ENCODE assay signal across 24 cellular contexts in genomic region chr1:58524353-58524945, GRCh38. TPM values are rescaled to one million over a fixed set of nuclear protein-coding genes. Genes with fewer than 3 reads are reported as not detected.
A peak's percentile ranks its signal among the peaks of the same experiment; 100 is the strongest.
DNase-seq lines count a peak whose midpoint lies in the region; ATAC-seq, FAIRE-seq and TF ChIP-seq lines count a peak whose summit lies in the region.
"Had no signal": no experiment of that assay in that cellular context is flagged by ENCODE, and none has a peak within 500 bp of the region (broad histone marks: within the 10 kb centered on the region; RNA-seq: fewer than 3 reads in every experiment).

No MANE protein-coding gene starts in this region.

- intact Hi-C loops in GM12878 (cut with micrococcal nuclease; ENCODE audit: unreplicated experiment), result no loop called here

- 34% methylated on average over 3 of the region's 3 CpGs for WGBS in GM12878 (ENCODE audit: insufficient coverage, insufficient replicate concordance, low lambda C conversion rate, missing lambda C conversion rate)

- TF ChIP-seq EP300 in GM12878 (IDR thresholded peaks at IDR 0.05; ENCODE audit: borderline replicate concordance in 1 of 2, control insufficient read depth in 1 of 2, low read depth in 2 of 2, low read length in 2 of 2), result no peak

- no peak for TF ChIP-seq POLR2A in NB4 (IDR thresholded peaks at IDR 0.05; ENCODE audit: extremely low read depth, insufficient read length)
- TF ChIP-seq POLR2A in GM12878 (IDR thresholded peaks at IDR 0.05; ENCODE audit: low read depth, low read length), result no peak

- no peak overlapping the region for H3K4me2 ChIP-seq in GM12878 (ENCODE audit: control insufficient read depth, insufficient read depth)
- H3K4me2 ChIP-seq: KMS-11 had no signal

- DNase-seq in activated naive CD4-positive, alpha-beta T cell treated with anti-CD3 and anti-CD28 coated beads, Interleukin-2, amount 50 U/mL, for 72 hours (ENCODE audit: low spot score in 2 of 2), result no peak
- DNase-seq in activated naive CD4-positive, alpha-beta T cell treated with anti-CD3 and anti-CD28 coated beads, Interleukin-2, amount 50 U/mL, for 16 hours, result no peak
- DNase-seq in NB4 (ENCODE audit: low read depth), result peak; percentile 77
- DNase-seq in GM12878 (ENCODE audit: low read depth, low spot score), result no peak
- no peak for DNase-seq in stimulated activated CD4-positive, alpha-beta T cell treated with anti-CD3 and anti-CD28 coated beads, Interleukin-2, amount 100 ng/mL, for 48 hours
- DNase-seq in CD8-positive, alpha-beta memory T cell, result no peak
- DNase-seq in SKM-1 treated with dmso at 0.1 percent for 144 hours (lab: John Stamatoyannopoulos, UW; ENCODE audit: unreplicated experiment), result no peak
- DNase-seq in NCI-H748 (lab: John Stamatoyannopoulos, UW; ENCODE audit: unreplicated experiment), result no peak
- DNase-seq: ACHN; adrenal gland; DND-41; dorsolateral prefrontal cortex; H7; heart left ventricle; immature natural killer cell; NCI-H748 treated with DMSO at 0.1 percent for 48 hours; nucleus accumbens; Peyer's patch; stimulated activated naive CD4-positive, alpha-beta T cell; trophoblast cell had no signal

- no peak overlapping the region for H2AFZ ChIP-seq in GM12878 (ENCODE audit: control insufficient read depth, low read depth, low read length)

- H3K79me2 ChIP-seq in GM12878 (ENCODE audit: control insufficient read depth, insufficient read depth, low read length), result no peaks in the 10 kb centered on the region

- in situ Hi-C loops in GM12878 (cut with MboI), result no loop called here

- H3K27me3 ChIP-seq in GM12878 (replicated peaks in 1 of 2; ENCODE audit: control insufficient read depth in 2 of 2, insufficient read depth in 2 of 2, low read length in 1 of 2), result no peaks in the 10 kb centered on the region
- no peaks in the 10 kb centered on the region for H3K27me3 ChIP-seq in CD8-positive, alpha-beta memory T cell (ENCODE audit: insufficient read depth, low read length, poor library complexity, severe bottlenecking)
- H3K27me3 ChIP-seq: adrenal gland, dorsolateral prefrontal cortex, heart left ventricle, Peyer's patch, right atrium auricular region had no signal

- POLR2A ChIA-PET in GM12878 (lab: Charles Lee), result no interaction called here
- POLR2A ChIA-PET in CD8-positive, alpha-beta memory T cell (lab: Charles Lee), result no interaction called here

- no peaks in the 10 kb centered on the region for H3K9me3 Mint-ChIP-seq in activated naive CD4-positive, alpha-beta T cell treated with anti-CD3 and anti-CD28 coated beads, Interleukin-2, amount 50 U/mL, for 72 hours
- H3K9me3 Mint-ChIP-seq in CD8-positive, alpha-beta memory T cell, result no peaks in the 10 kb centered on the region
- H3K9me3 Mint-ChIP-seq: activated T-helper 1 cell treated with anti-CD3 and anti-CD28 coated beads, Interleukin-12 subunit alpha, Interleukin-12 subunit beta, Interleukin-2, Interleukin-4 antibody, amounts not matched to agents 30 ng/mL and 10 ng/mL and 1 ng/mL, durations not matched to agents 14 hours and 24 hours and 36 hours; immature natural killer cell had no signal

- no peaks in the 10 kb centered on the region for H3K27me3 Mint-ChIP-seq in CD8-positive, alpha-beta memory T cell

- H3K36me3 Mint-ChIP-seq in activated naive CD4-positive, alpha-beta T cell treated with anti-CD3 and anti-CD28 coated beads, Interleukin-2, amount 50 U/mL, for 72 hours, result no peaks in the 10 kb centered on the region
- peaks cover 8 to 62% (median 12%) of the 10 kb centered on the region in 3 donors for H3K36me3 Mint-ChIP-seq in CD8-positive, alpha-beta memory T cell

- RAD21 ChIA-PET in GM12878 (lab: Charles Lee; ENCODE audit: unreplicated experiment), result interaction anchor here (0.8 to 1.2 kb wide), 2 partner anchors 22 to 128 kb away, joined by 3 to 4 read pairs; partner anchors contain the start of gene OMA1

- FAIRE-seq in GM12878 (lab: Jason Lieb, UNC), result no peak

- H3K36me3 ChIP-seq in GM12878 (ENCODE audit: control insufficient read depth in 2 of 2, insufficient read depth in 2 of 2, low read length in 1 of 2), result peaks cover 0 to 5% of the 10 kb centered on the region in 2 experiments; a peak in 1 of 4 replicates
- no peaks in the 10 kb centered on the region for H3K36me3 ChIP-seq in CD8-positive, alpha-beta memory T cell (ENCODE audit: insufficient read depth, low read length)
- H3K36me3 ChIP-seq: adrenal gland, Peyer's patch, right atrium auricular region had no signal

- no peak for TF ChIP-seq RAD21 in GM12878 (IDR thresholded peaks at IDR 0.05; ENCODE audit: insufficient read depth, low read depth, low read length)

- H3K4me1 ChIP-seq in GM12878 (ENCODE audit: control insufficient read depth, insufficient read depth, low read length), result no peaks in the 10 kb centered on the region
- H3K4me1 ChIP-seq in CD8-positive, alpha-beta memory T cell (ENCODE audit: insufficient read depth, low read length), result no peaks in the 10 kb centered on the region
- H3K4me1 ChIP-seq: adrenal gland, Peyer's patch, right atrium auricular region had no signal

- no peaks in the 10 kb centered on the region for H4K20me1 ChIP-seq in GM12878 (ENCODE audit: control insufficient read depth, insufficient read depth)

- ATAC-seq in activated naive CD4-positive, alpha-beta T cell treated with anti-CD3 and anti-CD28 coated beads, Interleukin-2, amount 50 U/mL, for 72 hours, result peak; percentile 44 to 98
- no peak for ATAC-seq in GM12878
- ATAC-seq: heart left ventricle had no signal

- H3K9me3 ChIP-seq in GM12878 (replicated peaks; ENCODE audit: control insufficient read depth, insufficient read depth, low read length), result no peaks in the 10 kb centered on the region
- no peaks in the 10 kb centered on the region for H3K9me3 ChIP-seq in CD8-positive, alpha-beta memory T cell (ENCODE audit: low read length)
- H3K9me3 ChIP-seq: adrenal gland, heart left ventricle, Peyer's patch, right atrium auricular region had no signal

- CTCF ChIA-PET in GM12878 (lab: Yijun Ruan, JAX), result interaction anchor here (1.0 to 4.4 kb wide), 4 partner anchors 8 to 291 kb away, joined by 3 to 39 read pairs (median 11); no protein-coding TSS in a partner anchor
- CTCF ChIA-PET in CD8-positive, alpha-beta memory T cell (lab: Charles Lee), result interaction anchor here (2.0 kb wide), 1 partner anchor 9 kb away, joined by 8 read pairs; no protein-coding TSS in a partner anchor

- H3K4me3 ChIP-seq in NB4 (ENCODE audit: low read depth, low read length) (no peak overlapping the region), GM12878 (no peak overlapping the region)
- H3K4me3 ChIP-seq in CD8-positive, alpha-beta memory T cell (ENCODE audit: low read length), result no peak overlapping the region
- H3K4me3 ChIP-seq: adrenal gland, dorsolateral prefrontal cortex, heart left ventricle, Peyer's patch, right atrium auricular region had no signal

- no peak overlapping the region for H3K9ac ChIP-seq in GM12878 (ENCODE audit: control insufficient read depth, insufficient read depth, low read length)
- H3K9ac ChIP-seq: KMS-11 had no signal

- peaks cover 5 to 7% (median 6%) of the 10 kb centered on the region in 3 donors for H3K4me1 Mint-ChIP-seq in CD8-positive, alpha-beta memory T cell
- H3K4me1 Mint-ChIP-seq: immature natural killer cell had no signal

- no TSS peak for BruUV-seq in GM12878 (replicated peaks; lab: Mats Ljungman, UMichigan)

- H3K27ac Mint-ChIP-seq in activated naive CD4-positive, alpha-beta T cell treated with anti-CD3 and anti-CD28 coated beads, Interleukin-2, amount 50 U/mL, for 72 hours, result no peak overlapping the region
- no peak overlapping the region for H3K27ac Mint-ChIP-seq in CD8-positive, alpha-beta memory T cell
- H3K27ac Mint-ChIP-seq: activated T-helper 1 cell treated with anti-CD3 and anti-CD28 coated beads, Interleukin-12 subunit alpha, Interleukin-12 subunit beta, Interleukin-2, Interleukin-4 antibody, amounts not matched to agents 30 ng/mL and 10 ng/mL and 1 ng/mL, durations not matched to agents 14 hours and 24 hours and 36 hours; immature natural killer cell had no signal

- H3K27ac ChIP-seq in GM12878 (ENCODE audit: control insufficient read depth, insufficient read depth), result no peak overlapping the region
- H3K27ac ChIP-seq in CD8-positive, alpha-beta memory T cell (ENCODE audit: low read depth, low read length), result no peak overlapping the region
- H3K27ac ChIP-seq: adrenal gland, dorsolateral prefrontal cortex, epithelial cell of prostate, heart left ventricle, KMS-11, Peyer's patch, right atrium auricular region had no signal

- TF ChIP-seq CTCF in NB4 (IDR thresholded peaks at IDR 0.05; ENCODE audit: low read depth, low read length) (no peak), GM12878 (IDR thresholded peaks at IDR 0.05 in 2 of 3, conservative IDR thresholded peaks at IDR 0.05 in 1 of 3; ENCODE audit: control insufficient read depth in 2 of 3, extremely low read depth in 1 of 3, insufficient read depth in 1 of 3, low read depth in 3 of 3, low read length in 3 of 3) (no peak)

- SMC1A ChIA-PET in GM12878 (lab: Charles Lee; ENCODE audit: uncharacterized antibody, unreplicated experiment), result interaction anchor here (0.7 to 5.5 kb wide), 5 partner anchors 8 to 1174 kb away, joined by 3 to 41 read pairs (median 3); no protein-coding TSS in a partner anchor

- H3K4me3 Mint-ChIP-seq in CD8-positive, alpha-beta memory T cell, result no peak overlapping the region
- H3K4me3 Mint-ChIP-seq: activated T-helper 1 cell treated with anti-CD3 and anti-CD28 coated beads, Interleukin-12 subunit alpha, Interleukin-12 subunit beta, Interleukin-2, Interleukin-4 antibody, amounts not matched to agents 30 ng/mL and 10 ng/mL and 1 ng/mL, durations not matched to agents 14 hours and 24 hours and 36 hours; immature natural killer cell had no signal

RNA-seq across cellular contexts. Expression of gene OMA1, which starts 22.1 kb away (rescaled TPM):
- 10 to 100 TPM in 1 of 2 donors, 1 to 10 TPM in 1; 4.0 to 12.3 TPM for total RNA-seq in activated naive CD4-positive, alpha-beta T cell treated with anti-CD3 and anti-CD28 coated beads, Interleukin-2, amount 50 U/mL, for 72 hours
- total RNA-seq in GM12878 (2013; cell fraction: nucleolus; rRNA removed), result 76.2 and 82.9 TPM in 2 replicates
- total RNA-seq in GM12878 (2014; rRNA removed) (28.7 and 43.3 TPM in 2 replicates), GM12878 (2014; rRNA removed; fragmentation: Illumina TruSeq; extraction: Trizol) (57.8 and 67.1 TPM in 2 replicates), GM12878 (2021) (23.6 and 26.4 TPM in 2 replicates)
- 11.9 TPM for polyA plus RNA-seq in GM12878 (2011; ENCODE audit: low read depth)
- polyA plus RNA-seq in GM12878 (2011; rRNA removed) (38.5 and 59.4 TPM in 2 replicates), GM12878 (2014; fragmentation: Illumina TruSeq; extraction: Trizol) (45.9 and 59.9 TPM in 2 replicates), GM12878 (2014; fragmentation: Nextera tagmentation; extraction: Ambion mirVana) (10 to 100 TPM; 48.3 to 53.4 TPM), GM12878 (2014; rRNA removed) (28.4 and 39.0 TPM in 2 replicates), GM12878 (2016; fragmentation: Nextera tagmentation; extraction: Ambion mirVana) (10 to 100 TPM; 58.8 to 60.5 TPM)
- polyA plus RNA-seq in GM12878 (2011; cell fraction: cytosol; rRNA removed), result 12.1 and 13.6 TPM in 2 replicates
- 24.0 and 31.2 TPM in 2 replicates for polyA plus RNA-seq in GM12878 (2011; cell fraction: nucleus; rRNA removed)
- 21.7 and 22.8 TPM in 2 replicates for polyA plus RNA-seq in GM12878 (2012)
- 25.3 and 28.1 TPM in 2 replicates for polyA minus RNA-seq in GM12878 (2011; rRNA and poly(A)+ RNA removed)
- polyA minus RNA-seq in GM12878 (2011; cell fraction: cytosol; rRNA and poly(A)+ RNA removed), result 8.4 and 11.1 TPM in 2 replicates
- 13.5 and 19.0 TPM in 2 replicates for polyA minus RNA-seq in GM12878 (2011; cell fraction: nucleus; rRNA and poly(A)+ RNA removed)
- 10 to 100 TPM; 15.9 to 17.6 TPM for total RNA-seq in CD8-positive, alpha-beta memory T cell
- polyA plus RNA-seq in CD8-positive, alpha-beta memory T cell, result 40.5 TPM

RNA-seq across cellular contexts. Expression of gene TACSTD2, which starts 52.6 kb away (rescaled TPM):
- total RNA-seq in activated naive CD4-positive, alpha-beta T cell treated with anti-CD3 and anti-CD28 coated beads, Interleukin-2, amount 50 U/mL, for 72 hours, result under 1 TPM; 0.14 to 0.16 TPM
- total RNA-seq in GM12878 (2013; cell fraction: nucleolus; rRNA removed), result 1.8 and 3.0 TPM in 2 replicates
- 4.1 and 4.3 TPM in 2 replicates for total RNA-seq in GM12878 (2014; rRNA removed)
- total RNA-seq in GM12878 (2014; rRNA removed; fragmentation: Illumina TruSeq; extraction: Trizol), result 2.7 and 3.2 TPM in 2 replicates
- total RNA-seq in GM12878 (2021), result 5.1 and 6.7 TPM in 2 replicates
- polyA plus RNA-seq in GM12878 (2011; ENCODE audit: low read depth), result 0.93 TPM
- polyA plus RNA-seq in GM12878 (2011; rRNA removed), result 0.32 and 0.65 TPM in 2 replicates
- polyA plus RNA-seq in GM12878 (2011; cell fraction: cytosol; rRNA removed), result 0.18 and 0.57 TPM in 2 replicates
- polyA plus RNA-seq in GM12878 (2011; cell fraction: nucleus; rRNA removed), result 1.6 and 3.2 TPM in 2 replicates
- 1.4 and 1.7 TPM in 2 replicates for polyA plus RNA-seq in GM12878 (2012)
- 3.0 and 4.4 TPM in 2 replicates for polyA plus RNA-seq in GM12878 (2014; fragmentation: Illumina TruSeq; extraction: Trizol)
- polyA plus RNA-seq in GM12878 (2014; fragmentation: Nextera tagmentation; extraction: Ambion mirVana), result 1 to 10 TPM in 1 of 2 experiments, under 1 TPM in 1; 0.56 to 2.0 TPM
- 6.7 and 7.1 TPM in 2 replicates for polyA plus RNA-seq in GM12878 (2014; rRNA removed)
- 1 to 10 TPM; 7.5 to 9.4 TPM for polyA plus RNA-seq in GM12878 (2016; fragmentation: Nextera tagmentation; extraction: Ambion mirVana)
- polyA minus RNA-seq in GM12878 (2011; rRNA and poly(A)+ RNA removed), result 0.05 TPM in 1 of 2 replicates, not detected in the other
- polyA minus RNA-seq in GM12878 (2011; cell fraction: cytosol; rRNA and poly(A)+ RNA removed), result 0.42 TPM in 1 of 2 replicates, not detected in the other
- polyA minus RNA-seq in GM12878 (2011; cell fraction: nucleus; rRNA and poly(A)+ RNA removed), result 0.24 and 0.77 TPM in 2 replicates
- total RNA-seq in CD8-positive, alpha-beta memory T cell, result not detected
- polyA plus RNA-seq in CD8-positive, alpha-beta memory T cell, result not detected
- total RNA-seq: activated T-helper 1 cell treated with anti-CD3 and anti-CD28 coated beads, Interleukin-12 subunit alpha, Interleukin-12 subunit beta, Interleukin-2, Interleukin-4 antibody, amounts not matched to agents 30 ng/mL and 10 ng/mL and 1 ng/mL, durations not matched to agents 14 hours and 24 hours and 36 hours had no signal
- polyA plus RNA-seq: immature natural killer cell had no signal
